21 cellular contexts compared by ENCODE assay signal in genomic region chr10:130928306-130928705, GRCh38.
"Had no signal": no experiment of that assay in that cellular context is flagged by ENCODE, and none has a peak within 500 bp of the region (broad histone marks: within the 10 kb centered on the region; RNA-seq: fewer than 3 reads in every experiment).

No MANE protein-coding gene starts in this region.

- DNase-seq: activated CD4-positive, alpha-beta memory T cell treated with anti-CD3 and anti-CD28 coated beads, Interleukin-2, amount 10 ng/mL, durations not matched to agents 7 days and 5 days; activated CD4-positive, alpha-beta T cell treated with anti-CD3 and anti-CD28 coated beads for 36 hours; activated CD4-positive, alpha-beta T cell treated with anti-CD3 and anti-CD28 coated beads, Interleukin-2, amount 10 ng/mL, durations not matched to agents 7 days and 5 days; activated CD4-positive, alpha-beta T cell treated with anti-CD3 and anti-CD28 coated beads, Interleukin-2, amount 50 U/mL, for 4 hours; activated CD4-positive, CD25-positive, alpha-beta regulatory T cell; activated CD4-positive, CD25-positive, alpha-beta regulatory T cell treated with anti-CD3 and anti-CD28 coated beads, Interleukin-2, amount 50 U/mL, for 72 hours; activated CD8-positive, alpha-beta memory T cell treated with anti-CD3 and anti-CD28 coated beads, Interleukin-2, amount 50 U/mL, for 48 hours; activated gamma-delta T cell; activated naive CD4-positive, alpha-beta T cell treated with anti-CD3 and anti-CD28 coated beads, Interleukin-2, amount 50 U/mL, for 16 hours; activated naive CD4-positive, alpha-beta T cell treated with Interleukin-2 at 50 U/mL for 16 hours; activated T-cell treated with anti-CD3 and anti-CD28 coated beads, Interleukin-2, amount 50 U/mL, for 4 hours; amniotic stem cell; anterior cingulate cortex; caudate nucleus; cerebellar nuclear complex; effector CD4-positive, alpha-beta T cell; effector memory CD8-positive, alpha-beta T cell; foreskin fibroblast; T-helper 2 cell had no signal

- ATAC-seq: activated CD4-positive, alpha-beta T cell treated with anti-CD3 and anti-CD28 coated beads for 36 hours; activated T-cell treated with anti-CD3 and anti-CD28 coated beads, Interleukin-2, amount 50 U/mL, for 4 hours; activated T-helper 17 cell treated with anti-CD3 and anti-CD28 coated beads, Interleukin-2, amount 50 U/mL, for 72 hours; effector memory CD8-positive, alpha-beta T cell; esophagus mucosa had no signal
